Comparison of ENCODE assay signal across 16 cellular contexts in the genomic region with DNA sequence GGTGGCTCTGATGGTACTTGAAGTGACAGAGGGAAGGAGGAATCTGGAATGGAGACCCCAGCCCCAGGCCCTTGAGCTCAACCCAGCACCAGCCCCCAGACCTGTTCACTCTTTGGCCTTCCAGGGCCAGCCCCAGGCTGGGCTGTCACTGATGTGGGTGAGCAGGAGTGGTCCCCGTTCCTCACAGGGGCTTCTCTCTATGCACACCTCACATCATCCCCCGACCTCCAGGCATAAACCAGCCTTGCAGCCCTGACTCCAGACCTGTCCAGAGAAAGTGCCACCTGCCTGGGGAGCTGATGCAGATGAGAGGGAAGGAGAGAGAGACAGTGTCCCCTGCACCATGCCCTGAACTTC.
"Had no signal": no experiment of that assay in that cellular context is flagged by ENCODE, and none has a peak within 500 bp of the region (broad histone marks: within the 10 kb centered on the region; RNA-seq: fewer than 3 reads in every experiment).

No MANE protein-coding gene starts in this region.

- H3K27me3 ChIP-seq: adrenal gland, cardiac muscle cell had no signal

- H3K27ac ChIP-seq: adrenal gland, cardiac muscle cell, dorsolateral prefrontal cortex, gastroesophageal sphincter, neutrophil, parathyroid adenoma, sigmoid colon, thoracic aorta had no signal

- H3K4me3 Mint-ChIP-seq: activated T-cell treated with anti-CD3 and anti-CD28 coated beads, Interleukin-2, amount 50 U/mL, for 72 hours had no signal

- H3K79me2 ChIP-seq: parathyroid adenoma had no signal

- ATAC-seq: activated T-cell treated with anti-CD3 and anti-CD28 coated beads, Interleukin-2, amount 50 U/mL, for 72 hours; gastroesophageal sphincter had no signal

- H2AFZ ChIP-seq: parathyroid adenoma had no signal

- H3K4me1 ChIP-seq: adrenal gland, gastroesophageal sphincter, parathyroid adenoma, sigmoid colon had no signal

- DNase-seq: activated CD4-positive, alpha-beta T cell treated with anti-CD3 and anti-CD28 coated beads, Interleukin-2, amount 50 U/mL, for 48 hours; activated CD4-positive, CD25-positive, alpha-beta regulatory T cell treated with anti-CD3 and anti-CD28 coated beads, Interleukin-2, amount 50 U/mL, for 72 hours; activated naive CD4-positive, alpha-beta T cell treated with Interleukin-2 at 50 U/mL for 16 hours; activated T-cell treated with anti-CD3 and anti-CD28 coated beads, Interleukin-2, amount 50 U/mL, for 72 hours; adrenal gland; dorsolateral prefrontal cortex; midbrain; spleen; stomach; SW 1271 had no signal

- H3K36me3 ChIP-seq: adrenal gland, cardiac muscle cell, gastroesophageal sphincter, neutrophil, sigmoid colon, spleen, stomach, thoracic aorta had no signal

- H3K9me3 Mint-ChIP-seq: activated T-cell treated with anti-CD3 and anti-CD28 coated beads, Interleukin-2, amount 50 U/mL, for 72 hours had no signal

- H3K9me3 ChIP-seq: adrenal gland, gastroesophageal sphincter, neutrophil, sigmoid colon, spleen, stomach, thoracic aorta had no signal

- H3K9ac ChIP-seq: parathyroid adenoma had no signal

- H3K4me3 ChIP-seq: adrenal gland, cardiac muscle cell, dorsolateral prefrontal cortex, gastroesophageal sphincter, sigmoid colon, spleen, stomach, thoracic aorta had no signal

- H3K27ac Mint-ChIP-seq: activated T-cell treated with anti-CD3 and anti-CD28 coated beads, Interleukin-2, amount 50 U/mL, for 72 hours had no signal
